Comparison of ENCODE assay signal across 22 cellular contexts in genomic region chr14:68741481-68741799, GRCh38.
"Had no signal": no experiment of that assay in that cellular context is flagged by ENCODE, and none has a peak within 500 bp of the region (broad histone marks: within the 10 kb centered on the region; RNA-seq: fewer than 3 reads in every experiment).

No MANE protein-coding gene starts in this region.

- ATAC-seq: activated T-cell treated with anti-CD3 and anti-CD28 coated beads, Interleukin-2, amount 50 U/mL, for 4 hours; body of pancreas; foreskin keratinocyte; left colon; WTC11 had no signal

- H3K36me3 ChIP-seq: cardiac muscle cell, lower lobe of right lung, neural progenitor cell, thyroid gland, upper lobe of right lung had no signal

- H3K27ac Mint-ChIP-seq: activated naive CD4-positive, alpha-beta T cell treated with anti-CD3 and anti-CD28 coated beads for 36 hours; neural progenitor cell; progenitor cell of endocrine pancreas; WTC11 had no signal

- H3K4me3 Mint-ChIP-seq: activated naive CD4-positive, alpha-beta T cell treated with anti-CD3 and anti-CD28 coated beads for 36 hours; activated T-cell treated with anti-CD3 and anti-CD28 coated beads, Interleukin-2, amount 50 U/mL, for 4 hours; neural progenitor cell; WTC11 had no signal

- H3K36me3 Mint-ChIP-seq: naive thymus-derived CD8-positive, alpha-beta T cell; neural progenitor cell had no signal

- DNase-seq: activated CD4-positive, alpha-beta T cell treated with anti-CD3 and anti-CD28 coated beads for 4 hours; activated CD4-positive, alpha-beta T cell treated with anti-CD3 and anti-CD28 coated beads, Interleukin-2, amount 50 U/mL, for 48 hours; activated CD8-positive, alpha-beta memory T cell treated with anti-CD3 and anti-CD28 coated beads, Interleukin-2, amount 50 U/mL, for 48 hours; activated naive CD4-positive, alpha-beta T cell treated with anti-CD3 and anti-CD28 coated beads for 36 hours; activated T-cell treated with anti-CD3 and anti-CD28 coated beads, Interleukin-2, amount 50 U/mL, for 4 hours; cortex of kidney; erythroblast; foreskin keratinocyte; left colon; lower lobe of right lung; stimulated activated CD4-positive, alpha-beta T cell treated with anti-CD3 and anti-CD28 coated beads, Interleukin-2, amount 100 ng/mL, for 48 hours; stimulated activated CD8-positive, alpha-beta memory T cell treated with anti-CD3 and anti-CD28 coated beads, Interleukin-4, amount 100 ng/mL, for 48 hours; stimulated activated naive CD4-positive, alpha-beta T cell treated with Interleukin-2 at 50 U/mL for 16 hours; T1000; thyroid gland; upper lobe of right lung had no signal

- H3K4me3 ChIP-seq: body of pancreas, cardiac muscle cell, lower lobe of right lung, neural progenitor cell, thyroid gland, upper lobe of right lung had no signal

- H3K9me3 ChIP-seq: body of pancreas, lower lobe of right lung, thyroid gland, upper lobe of right lung had no signal

- H3K4me2 ChIP-seq: neural progenitor cell had no signal

- H2AFZ ChIP-seq: neural progenitor cell had no signal

- H3K27ac ChIP-seq: body of pancreas, cardiac muscle cell, foreskin keratinocyte, lower lobe of right lung, neural progenitor cell, thyroid gland, upper lobe of right lung had no signal

- H3K27me3 ChIP-seq: body of pancreas, cardiac muscle cell, foreskin keratinocyte, neural progenitor cell, thyroid gland, upper lobe of right lung had no signal

- H3K4me1 ChIP-seq: body of pancreas, foreskin keratinocyte had no signal
